In genomic region chr3:4670352-4670751, GRCh38 we compare ENCODE assay signal across 10 cellular contexts.
DNase-seq lines count a peak whose midpoint lies in the region; ATAC-seq, FAIRE-seq and TF ChIP-seq lines count a peak whose summit lies in the region.
"Had no signal": no experiment of that assay in that cellular context is flagged by ENCODE, and none has a peak within 500 bp of the region (broad histone marks: within the 10 kb centered on the region; RNA-seq: fewer than 3 reads in every experiment).

No MANE protein-coding gene starts in this region.

- CTCF ChIA-PET in H1 (lab: Charles Lee; ENCODE audit: partially characterized antibody): interaction anchor here (0.6 to 6.1 kb wide), 14 partner anchors 12 to 442 kb away, joined by 3 to 44 read pairs (median 3); no protein-coding TSS in a partner anchor

- H3K56ac ChIP-seq in H1 (replicated peaks; ENCODE audit: insufficient read length, low read depth, low read length): no peak overlapping the region

- no peak overlapping the region for H3K14ac ChIP-seq in H1 (ENCODE audit: insufficient read length)

- no peak overlapping the region for H2BK120ac ChIP-seq in H1 (replicated peaks; ENCODE audit: low read depth, low read length)

- H3K79me2 ChIP-seq in H1 (ENCODE audit: control insufficient read depth in 1 of 2, insufficient read depth in 2 of 2, low read length in 2 of 2): no peaks in the 10 kb centered on the region

- TF ChIP-seq RAD21 in H1 (IDR thresholded peaks at IDR 0.05 in 1 of 2, conservative IDR thresholded peaks at IDR 0.05 in 1 of 2; ENCODE audit: low read depth in 2 of 2, low read length in 2 of 2): peak; percentile 55 to 66

- H2BK5ac ChIP-seq in H1 (ENCODE audit: low read depth, low read length): no peak overlapping the region

- intact Hi-C loops in gastrocnemius medialis (cut with DNase I; ENCODE audit: low total_unique reads) (no loop called here), tibial artery (cut with DNase I; ENCODE audit: low total_unique reads) (no loop called here)

- H3K27me3 ChIP-seq in H1 (replicated peaks in 1 of 4; ENCODE audit: control insufficient read depth in 3 of 4, extremely low read depth in 1 of 4, insufficient read depth in 3 of 4, low read length in 3 of 4) (no peaks in the 10 kb centered on the region), gastrocnemius medialis (no peaks in the 10 kb centered on the region), tibial artery (no peaks in the 10 kb centered on the region)

- no peak overlapping the region for H3K23ac ChIP-seq in H1 (ENCODE audit: insufficient read length)

- no peak overlapping the region for H3K9ac ChIP-seq in H1 (replicated peaks in 1 of 4; ENCODE audit: extremely low read depth in 1 of 4, low read depth in 3 of 4, low read length in 3 of 4)

- H3K27ac ChIP-seq in H1 (ENCODE audit: low read depth, low read length): no peak overlapping the region
- H3K27ac ChIP-seq in gastrocnemius medialis: no peak overlapping the region
- H3K27ac ChIP-seq in tibial artery: no peak overlapping the region

- no peaks in the 10 kb centered on the region for H3K4me1 ChIP-seq in H1 (replicated peaks in 1 of 4; ENCODE audit: control insufficient read depth in 3 of 4, insufficient read depth in 4 of 4, low read length in 3 of 4)
- peaks cover 0 to 1% of the 10 kb centered on the region in 2 donors for H3K4me1 ChIP-seq in gastrocnemius medialis
- peaks cover 0 to 6% (median 2%) of the 10 kb centered on the region in 4 donors for H3K4me1 ChIP-seq in tibial artery

- no peak overlapping the region for H4K91ac ChIP-seq in H1 (replicated peaks; ENCODE audit: insufficient read length, low read length)

- H3K4ac ChIP-seq in H1 (replicated peaks; ENCODE audit: insufficient read length, low read depth, low read length): no peak overlapping the region

- FAIRE-seq in H1 (lab: Jason Lieb, UNC): no peak

- no peaks in the 10 kb centered on the region for H3K9me3 Mint-ChIP-seq in stimulated activated effector memory CD8-positive, alpha-beta T cell treated with anti-CD3 and anti-CD28 coated beads, Interleukin-12 subunit alpha, Interleukin-12 subunit beta, amount 100 ng/mL, for 72 hours
- H3K9me3 Mint-ChIP-seq: memory B cell had no signal

- DNase-seq in activated CD4-positive, alpha-beta T cell treated with anti-CD3 and anti-CD28 coated beads for 48 hours: peak; percentile 12
- DNase-seq in activated CD4-positive, alpha-beta T cell treated with anti-CD3 and anti-CD28 coated beads, Interleukin-2, amount 50 U/mL, for 1 hour: no peak
- DNase-seq in NCI-H226: peak; percentile 13
- DNase-seq in H1 (ENCODE audit: low read depth in 1 of 2, low spot score in 2 of 2): no peak
- DNase-seq in stimulated activated effector memory CD8-positive, alpha-beta T cell treated with anti-CD3 and anti-CD28 coated beads, Interleukin-12 subunit alpha, Interleukin-12 subunit beta, amount 100 ng/mL, for 72 hours (ENCODE audit: low spot score in 2 of 2): no peak
- no peak for DNase-seq in gastrocnemius medialis
- no peak for DNase-seq in tibial artery
- DNase-seq: NCI-H2227 treated with DMSO at 0.1 percent for 48 hours had no signal

- no peaks in the 10 kb centered on the region for H3K4me1 Mint-ChIP-seq in stimulated activated effector memory CD8-positive, alpha-beta T cell treated with anti-CD3 and anti-CD28 coated beads, Interleukin-12 subunit alpha, Interleukin-12 subunit beta, amount 100 ng/mL, for 72 hours

- peaks cover 0 to 2% of the 10 kb centered on the region in 2 experiments for H4K20me1 ChIP-seq in H1 (replicated peaks in 1 of 2; ENCODE audit: control insufficient read depth in 1 of 2, insufficient read depth in 2 of 2, low read length in 2 of 2)

- no peak for TF ChIP-seq POLR2A in H1 (IDR thresholded peaks at IDR 0.05; ENCODE audit: control extremely low read depth in 1 of 2, low read depth in 2 of 2, low read length in 2 of 2)
- no peak for TF ChIP-seq POLR2A in gastrocnemius medialis (IDR thresholded peaks at IDR 0.05)

- in situ Hi-C loops in gastrocnemius medialis (cut with MboI; ENCODE audit: low sequenced_read_pairs in 4 of 4): no loop called here

- no peak for TF ChIP-seq EP300 in H1 (IDR thresholded peaks at IDR 0.05; ENCODE audit: borderline replicate concordance in 1 of 2, low read depth in 2 of 2, low read length in 2 of 2)

- H3K18ac ChIP-seq in H1 (ENCODE audit: extremely low read depth, low read length): no peak overlapping the region

- H3K4me2 ChIP-seq in H1 (ENCODE audit: insufficient read depth in 1 of 2, low read depth in 2 of 2, low read length in 2 of 2): no peak overlapping the region

- no peak overlapping the region for H2AK5ac ChIP-seq in H1 (ENCODE audit: low read depth, low read length)

- 83% methylated on average over 5 of the region's 5 CpGs; no CpG with 5 or more reads in 1 of the 2 experiments for WGBS in H1 (ENCODE audit: extremely low coverage in 1 of 2, insufficient coverage in 1 of 2, insufficient read length in 1 of 2, insufficient replicate concordance in 2 of 2, low coverage in 1 of 2, low lambda C conversion rate in 2 of 2, missing lambda C conversion rate in 1 of 2), 2 experiments

- H2BK12ac ChIP-seq in H1 (ENCODE audit: low read depth, low read length): no peak overlapping the region

- no peak for ATAC-seq in stimulated activated effector memory CD8-positive, alpha-beta T cell treated with anti-CD3 and anti-CD28 coated beads, Interleukin-12 subunit alpha, Interleukin-12 subunit beta, amount 100 ng/mL, for 72 hours
- ATAC-seq in gastrocnemius medialis (no peak), GM18868 (IDR thresholded peaks at IDR 0.05; ENCODE audit: unreplicated experiment) (no peak)

- no peaks in the 10 kb centered on the region for H3K23me2 ChIP-seq in H1 (ENCODE audit: low read depth, low read length)

- H4K5ac ChIP-seq in H1 (ENCODE audit: insufficient read length, low read depth, low read length): no peak overlapping the region

- H2BK15ac ChIP-seq in H1 (ENCODE audit: low read length): no peak overlapping the region

- no peak overlapping the region for H2AFZ ChIP-seq in H1 (ENCODE audit: low read length)

- POLR2A ChIA-PET in H1 (lab: Charles Lee; ENCODE audit: partially characterized antibody): no interaction called here

- H2BK20ac ChIP-seq in H1 (ENCODE audit: low read length): no peak overlapping the region

- no peaks in the 10 kb centered on the region for H3K79me1 ChIP-seq in H1 (ENCODE audit: low read depth, low read length)

- peak overlapping the region; percentile 57 for H3K27ac Mint-ChIP-seq in stimulated activated effector memory CD8-positive, alpha-beta T cell treated with anti-CD3 and anti-CD28 coated beads, Interleukin-12 subunit alpha, Interleukin-12 subunit beta, amount 100 ng/mL, for 72 hours

- H3K4me3 ChIP-seq in H1 (ENCODE audit: extremely low read depth in 1 of 4, insufficient read depth in 2 of 4, low read depth in 3 of 4, low read length in 4 of 4) (no peak overlapping the region), gastrocnemius medialis (no peak overlapping the region), tibial artery (no peak overlapping the region)

- no peak overlapping the region for H4K8ac ChIP-seq in H1 (ENCODE audit: extremely low read depth, insufficient read depth, low read length)

- H3K4me3 Mint-ChIP-seq in stimulated activated effector memory CD8-positive, alpha-beta T cell treated with anti-CD3 and anti-CD28 coated beads, Interleukin-12 subunit alpha, Interleukin-12 subunit beta, amount 100 ng/mL, for 72 hours: no peak overlapping the region
- H3K4me3 Mint-ChIP-seq: memory B cell had no signal

- TF ChIP-seq CTCF in H1 (IDR thresholded peaks at IDR 0.05; ENCODE audit: control extremely low read depth in 1 of 3, insufficient read depth in 1 of 3, low read depth in 1 of 3, low read length in 3 of 3) (peak; percentile 56 to 72 (median 65)), gastrocnemius medialis (IDR thresholded peaks at IDR 0.05 in 4 of 5, conservative IDR thresholded peaks at IDR 0.05 in 1 of 5) (no peak), tibial artery (IDR thresholded peaks at IDR 0.05) (no peak)

- H3K9me3 ChIP-seq in H1 (ENCODE audit: insufficient read depth in 2 of 2, low read depth in 1 of 2, low read length in 1 of 2) (no peaks in the 10 kb centered on the region), gastrocnemius medialis (no peaks in the 10 kb centered on the region), tibial artery (no peaks in the 10 kb centered on the region)

- H3K36me3 ChIP-seq in H1 (ENCODE audit: control insufficient read depth in 2 of 4, insufficient read depth in 4 of 4, low read length in 3 of 4) (no peaks in the 10 kb centered on the region), gastrocnemius medialis (no peaks in the 10 kb centered on the region), tibial artery (peaks cover 78 to 93% (median 92%) of the 10 kb centered on the region in 3 donors)

- peaks cover 88% of the 10 kb centered on the region for H3K36me3 Mint-ChIP-seq in stimulated activated effector memory CD8-positive, alpha-beta T cell treated with anti-CD3 and anti-CD28 coated beads, Interleukin-12 subunit alpha, Interleukin-12 subunit beta, amount 100 ng/mL, for 72 hours

TF ChIP-seq in H1, 55 proteins besides CTCF, POLR2A, EP300 and RAD21 (continues in another document):
- TF ChIP-seq HDAC2 (IDR thresholded peaks at IDR 0.05; ENCODE audit: borderline replicate concordance in 1 of 2, low read depth in 2 of 2, low read length in 2 of 2) (no peak), RFX5 (IDR thresholded peaks at IDR 0.05; ENCODE audit: borderline replicate concordance, low read depth, low read length) (no peak), SIRT6 (IDR thresholded peaks at IDR 0.05; ENCODE audit: low read length) (no peak), TAF7 (optimal IDR thresholded peaks at IDR 0.05; ENCODE audit: borderline replicate concordance, low read depth, low read length) (no peak), KDM1A (IDR thresholded peaks at IDR 0.05; ENCODE audit: borderline replicate concordance, low read length) (no peak), PHF8 (conservative IDR thresholded peaks at IDR 0.05; ENCODE audit: low read depth, low read length) (no peak)

Comparison
In these comparisons a context has a peak if more than half of its experiments do, and no peak if none do; other contexts are left out.
1. DNase-seq: peak in activated CD4-positive, alpha-beta T cell treated with anti-CD3 and anti-CD28 coated beads for 48 hours (single experiment) and NCI-H226 (single experiment); none in activated CD4-positive, alpha-beta T cell treated with anti-CD3 and anti-CD28 coated beads, Interleukin-2, amount 50 U/mL, for 1 hour (single experiment), H1 (0 of 2), stimulated activated effector memory CD8-positive, alpha-beta T cell treated with anti-CD3 and anti-CD28 coated beads, Interleukin-12 subunit alpha, Interleukin-12 subunit beta, amount 100 ng/mL, for 72 hours (0 of 2), gastrocnemius medialis (0 of 2) and tibial artery (0 of 2).
2. CTCF ChIP-seq: peak in H1 (3 of 3); none in gastrocnemius medialis (0 of 5) and tibial artery (0 of 2).